Comparison of ENCODE assay signal across 13 cellular contexts in the genomic region with DNA sequence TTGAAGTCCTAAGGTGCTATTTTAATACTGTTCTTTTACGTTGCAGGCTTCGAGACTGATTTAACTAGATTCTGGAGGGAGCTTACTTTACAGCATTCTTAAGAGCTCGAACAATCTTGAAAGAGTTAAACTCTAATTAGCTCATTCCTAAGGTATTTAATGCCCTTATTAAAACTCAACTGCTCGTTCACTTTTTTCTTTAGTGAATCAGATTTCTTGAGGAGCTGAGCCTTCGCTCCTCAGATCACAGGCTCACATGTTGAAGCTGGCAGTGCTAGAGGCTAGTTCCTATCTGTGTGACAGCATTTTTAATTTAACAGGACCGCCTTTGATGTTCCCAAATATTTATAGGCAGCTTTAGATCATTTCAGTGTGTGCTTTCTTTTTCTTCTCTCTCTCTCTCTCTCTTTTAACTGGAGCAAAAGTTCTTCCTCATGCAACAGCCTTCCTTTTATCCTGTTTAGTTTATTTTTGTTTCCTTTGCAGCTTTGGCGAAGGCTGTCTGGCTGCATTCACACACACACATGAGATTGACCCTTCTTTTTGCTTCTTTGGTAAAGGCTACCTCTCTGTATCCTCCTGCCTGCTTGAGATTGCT. TPM values are rescaled to one million over a fixed set of nuclear protein-coding genes. Genes with fewer than 3 reads are reported as not detected.
DNase-seq lines count a peak whose midpoint lies in the region; ATAC-seq, FAIRE-seq and TF ChIP-seq lines count a peak whose summit lies in the region.
"Had no signal": no experiment of that assay in that cellular context is flagged by ENCODE, and none has a peak within 500 bp of the region (broad histone marks: within the 10 kb centered on the region; RNA-seq: fewer than 3 reads in every experiment).

No MANE protein-coding gene starts in this region.

- no peaks in the 10 kb centered on the region for H3K36me3 ChIP-seq in BJ (ENCODE audit: control insufficient read depth, insufficient read depth, low read length)
- no peaks in the 10 kb centered on the region for H3K36me3 ChIP-seq in astrocyte (ENCODE audit: insufficient read depth, low read length)
- no peaks in the 10 kb centered on the region for H3K36me3 ChIP-seq in heart right ventricle
- no peaks in the 10 kb centered on the region for H3K36me3 ChIP-seq in trophoblast cell (ENCODE audit: control insufficient read depth in 1 of 2, insufficient read depth in 2 of 2, low read length in 2 of 2)
- H3K36me3 ChIP-seq: BLaER1 treated with 17β-estradiol and CSF1 and Interleukin-3, amounts not matched to agents 10 nM and 100 nM had no signal

- H3K4ac ChIP-seq in trophoblast cell (ENCODE audit: low read depth, low read length) = no peak overlapping the region

- H2BK5ac ChIP-seq in trophoblast cell (ENCODE audit: low read depth, low read length, poor library complexity) = peak overlapping the region; percentile 85

- H3K4me3 Mint-ChIP-seq in astrocyte (ENCODE audit: unreplicated experiment) = no peak overlapping the region

- H2BK12ac ChIP-seq in trophoblast cell (ENCODE audit: low read length) = peak overlapping the region; percentile 45

- H3K23ac ChIP-seq in trophoblast cell (ENCODE audit: low read length) = no peak overlapping the region

- peaks cover 1% of the 10 kb centered on the region for H3K27me3 Mint-ChIP-seq in astrocyte (ENCODE audit: low read depth, unreplicated experiment)

- H3K27ac Mint-ChIP-seq in astrocyte (ENCODE audit: unreplicated experiment) = peak overlapping the region; percentile 28

- peaks cover 3% of the 10 kb centered on the region for H3K36me3 Mint-ChIP-seq in astrocyte (ENCODE audit: low read depth, unreplicated experiment)

- H3K9ac ChIP-seq in astrocyte (ENCODE audit: low read length) (peak overlapping the region; percentile 39), trophoblast cell (ENCODE audit: low read length) (no peak overlapping the region)
- H3K9ac ChIP-seq: BLaER1 treated with 17β-estradiol and CSF1 and Interleukin-3, amounts not matched to agents 10 nM and 100 nM had no signal

- TF ChIP-seq CTCF in BJ (IDR thresholded peaks at IDR 0.05; ENCODE audit: insufficient read depth, low read depth, low read length) (no peak), astrocyte (IDR thresholded peaks at IDR 0.05; ENCODE audit: insufficient read depth, low read depth, low read length) (no peak), heart right ventricle (IDR thresholded peaks at IDR 0.05) (no peak)

- POLR2A ChIA-PET in BJ (lab: Charles Lee) = interaction anchor here (0.6 to 1.0 kb wide), 3 partner anchors 11 to 22 kb away, joined by 4 to 6 read pairs (median 4); no protein-coding TSS in a partner anchor

- peak; percentile 32 for DNase-seq in BJ (ENCODE audit: low read depth)
- peak; percentile 65 for DNase-seq in astrocyte (ENCODE audit: low read depth)
- no peak for DNase-seq in heart right ventricle
- DNase-seq in trophoblast cell = no peak
- DNase-seq in erythroblast (lab: John Stamatoyannopoulos, UW) = no peak
- DNase-seq in inferior parietal cortex (ENCODE audit: extremely low spot score) = no peak
- no peak for DNase-seq in hippocampal formation (lab: John Stamatoyannopoulos, UW)
- DNase-seq: activated T-cell treated with anti-CD3 and anti-CD28 coated beads, Interleukin-2, amount 50 U/mL, for 48 hours; effector memory CD4-positive, alpha-beta T cell; NCI-H748 treated with DMSO at 0.1 percent for 48 hours; stimulated activated CD4-positive, alpha-beta T cell treated with anti-CD3 and anti-CD28 coated beads, Interleukin-4, amount 100 ng/mL, for 1 hour had no signal

- no peaks in the 10 kb centered on the region for H3K9me3 Mint-ChIP-seq in astrocyte (ENCODE audit: unreplicated experiment)

- peaks cover 26% of the 10 kb centered on the region for H3K79me1 ChIP-seq in trophoblast cell (ENCODE audit: low read length)

- H3K27me3 ChIP-seq in BJ (ENCODE audit: control insufficient read depth, insufficient read depth, low read length) = no peaks in the 10 kb centered on the region
- H3K27me3 ChIP-seq in astrocyte (ENCODE audit: insufficient read depth, low read length) = no peaks in the 10 kb centered on the region
- H3K27me3 ChIP-seq in heart right ventricle = no peaks in the 10 kb centered on the region
- H3K27me3 ChIP-seq in trophoblast cell (ENCODE audit: insufficient read depth, low read length) = no peaks in the 10 kb centered on the region
- H3K27me3 ChIP-seq: BLaER1 treated with 17β-estradiol and CSF1 and Interleukin-3, amounts not matched to agents 10 nM and 100 nM had no signal

- peaks cover 27% of the 10 kb centered on the region for H3K4me1 ChIP-seq in astrocyte (ENCODE audit: insufficient read depth, low read length)
- peaks cover 3 to 49% (median 32%) of the 10 kb centered on the region in 9 donors for H3K4me1 ChIP-seq in heart right ventricle
- H3K4me1 ChIP-seq in trophoblast cell (ENCODE audit: control insufficient read depth in 1 of 2, insufficient read depth in 2 of 2, low read length in 2 of 2) = peaks cover 29 to 32% of the 10 kb centered on the region in 2 experiments

- peak; percentile 67 for FAIRE-seq in astrocyte (lab: Jason Lieb, UNC)

- H3K4me2 ChIP-seq in astrocyte (ENCODE audit: low read length) (peak overlapping the region; percentile 67), trophoblast cell (ENCODE audit: low read length) (peak overlapping the region; percentile 39)
- H3K4me2 ChIP-seq: BLaER1 treated with 17β-estradiol and CSF1 and Interleukin-3, amounts not matched to agents 10 nM and 100 nM had no signal

- CTCF ChIA-PET in BJ (lab: Yijun Ruan, JAX) = interaction anchor here (0.7 to 1.6 kb wide), 4 partner anchors 22 to 136 kb away, joined by 3 to 4 read pairs (median 4); no protein-coding TSS in a partner anchor

- peaks cover 22% of the 10 kb centered on the region for H4K20me1 ChIP-seq in astrocyte (ENCODE audit: insufficient read depth, low read length)

- peak overlapping the region; percentile 47 for H3K14ac ChIP-seq in trophoblast cell (ENCODE audit: low read length)

- WGBS in heart right ventricle, 2 donors = 32 to 47% methylated on average over 7 of the region's 7 CpGs
- WGBS in trophoblast cell (ENCODE audit: extremely low coverage, insufficient coverage, insufficient read length) = no CpG with 5 or more reads among the region's 7 CpGs

- H2AK5ac ChIP-seq in trophoblast cell (ENCODE audit: low read length) = no peak overlapping the region

- H4K8ac ChIP-seq in trophoblast cell (ENCODE audit: low read depth, low read length) = peak overlapping the region; percentile 47

- H3K18ac ChIP-seq in trophoblast cell (ENCODE audit: low read length) = no peak overlapping the region

- intact Hi-C loops in heart right ventricle (cut with DNase I) = no loop called here

- TF ChIP-seq POLR2A in erythroblast (IDR thresholded peaks at IDR 0.05; ENCODE audit: low read length) = no peak

- peak overlapping the region; percentile 84 for H2BK120ac ChIP-seq in trophoblast cell (ENCODE audit: insufficient read depth, low read length, poor library complexity)

- H3K4me1 Mint-ChIP-seq in astrocyte (ENCODE audit: low read depth, unreplicated experiment) = peaks cover 28% of the 10 kb centered on the region

- peak in 3 of 8 donors; percentile 26 to 47 (median 45) for ATAC-seq in heart right ventricle
- ATAC-seq in HG03097 (IDR thresholded peaks at IDR 0.05; ENCODE audit: low FRiP score, unreplicated experiment) = no peak

- H2AFZ ChIP-seq in astrocyte (ENCODE audit: low read depth, low read length) = no peak overlapping the region
- no peak overlapping the region for H2AFZ ChIP-seq in trophoblast cell (ENCODE audit: insufficient read depth, low read length, poor library complexity)

- H4K12ac ChIP-seq in trophoblast cell (ENCODE audit: low read depth, low read length) = no peak overlapping the region

- H3K79me2 ChIP-seq in astrocyte (ENCODE audit: insufficient read depth, low read length) (peaks cover 55% of the 10 kb centered on the region), trophoblast cell (ENCODE audit: control insufficient read depth, insufficient read depth, low read length, poor library complexity) (peaks cover 21% of the 10 kb centered on the region)

- peak overlapping the region; percentile 27 for H3K27ac ChIP-seq in astrocyte (ENCODE audit: low read depth, low read length)
- peak overlapping the region; percentile 15 to 75 (median 47) for H3K27ac ChIP-seq in heart right ventricle
- H3K27ac ChIP-seq in trophoblast cell (ENCODE audit: low read depth, low read length) = peak overlapping the region; percentile 98
- H3K27ac ChIP-seq: BLaER1 treated with 17β-estradiol and CSF1 and Interleukin-3, amounts not matched to agents 10 nM and 100 nM had no signal

- H3K4me3 ChIP-seq in BJ (ENCODE audit: low read depth, low read length) (no peak overlapping the region), astrocyte (ENCODE audit: insufficient read depth, low read depth, low read length) (no peak overlapping the region), heart right ventricle (no peak overlapping the region), trophoblast cell (ENCODE audit: low read depth, low read length) (no peak overlapping the region)
- H3K4me3 ChIP-seq: BLaER1 treated with 17β-estradiol and CSF1 and Interleukin-3, amounts not matched to agents 10 nM and 100 nM had no signal

- peak overlapping the region; percentile 51 for H4K91ac ChIP-seq in trophoblast cell (ENCODE audit: low read depth, low read length)

- H3K9me3 ChIP-seq in astrocyte (ENCODE audit: insufficient read depth, low read depth, low read length) = no peaks in the 10 kb centered on the region
- H3K9me3 ChIP-seq in heart right ventricle = no peaks in the 10 kb centered on the region
- H3K9me3 ChIP-seq in trophoblast cell (ENCODE audit: insufficient read depth, low read depth, low read length) = no peaks in the 10 kb centered on the region
- H3K9me3 ChIP-seq: BLaER1 treated with 17β-estradiol and CSF1 and Interleukin-3, amounts not matched to agents 10 nM and 100 nM had no signal

RNA-seq across cellular contexts. Expression of a gene that starts 20.9 kb away (rescaled TPM):
- 0.75 and 1.1 TPM in 2 replicates for polyA plus RNA-seq in BJ (2011; rRNA removed)
- 1.2 and 1.5 TPM in 2 replicates for polyA minus RNA-seq in BJ (2011; rRNA and poly(A)+ RNA removed)
- total RNA-seq in astrocyte = 5.8 and 5.9 TPM in 2 replicates
- 1 to 10 TPM; 4.4 to 7.7 (median 6.3) TPM for total RNA-seq in heart right ventricle
- 1 to 10 TPM; 1.8 to 2.2 TPM for polyA plus RNA-seq in heart right ventricle
- 13.0 and 13.6 TPM in 2 replicates for polyA plus RNA-seq in trophoblast cell (2013)

Comparison
In these comparisons a context has a peak if more than half of its experiments do, and no peak if none do; other contexts are left out.
1. DNase-seq: peak in BJ (single experiment) and astrocyte (single experiment); none in heart right ventricle (0 of 2), trophoblast cell (0 of 2), erythroblast (0 of 2), inferior parietal cortex (single experiment) and hippocampal formation (0 of 2).
2. H3K27ac ChIP-seq: peak in every context shown above with its lines; median percentile 98 in trophoblast cell; 47 in heart right ventricle; 27 in astrocyte.